8 cellular contexts compared by ENCODE assay signal in the genomic region with DNA sequence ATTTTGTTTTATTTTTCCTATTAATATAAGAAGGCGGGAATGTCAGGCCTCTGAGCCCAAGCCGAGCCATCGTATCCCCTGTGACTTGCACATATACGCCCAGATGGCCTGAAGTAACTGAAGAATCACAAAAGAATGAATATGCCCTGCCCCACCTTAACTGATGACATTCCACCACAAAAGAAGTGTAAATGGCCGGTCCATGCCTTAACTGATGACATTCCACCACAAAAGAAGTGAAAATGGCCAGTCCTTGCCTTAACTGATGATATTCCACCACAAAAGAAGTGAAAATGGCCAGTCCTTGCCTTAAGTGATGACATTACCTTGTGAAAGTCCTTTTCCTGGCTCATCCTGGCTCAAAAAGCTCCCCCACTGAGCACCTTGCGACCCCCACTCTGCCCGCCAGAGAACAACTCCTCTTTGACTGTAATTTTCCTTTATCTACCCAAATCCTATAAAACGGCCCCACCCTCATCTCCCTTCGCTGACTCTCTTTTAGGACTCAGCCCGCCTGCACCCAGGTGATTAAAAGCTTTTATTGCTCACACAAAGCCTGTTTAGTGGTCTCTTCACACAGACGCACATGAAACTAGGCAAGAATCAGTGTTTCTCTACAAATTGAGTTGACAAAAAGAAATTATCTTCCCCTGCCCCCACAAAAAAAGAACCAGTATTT.
DNase-seq lines count a peak whose midpoint lies in the region; ATAC-seq and TF ChIP-seq lines count a peak whose summit lies in the region.
"Not testable (repeated sequence)": the region's sequence is repeated elsewhere in the genome, so short reads cannot be mapped to it uniquely, and the experiment has no call there.

No MANE protein-coding gene starts in this region.

- WGBS in trophoblast cell (ENCODE audit: extremely low coverage, insufficient coverage, insufficient read length), result no CpG with 5 or more reads among the region's 11 CpGs

- POLR2A ChIA-PET in Caco-2 (lab: Charles Lee), result not testable (repeated sequence)
- POLR2A ChIA-PET in WTC11 (lab: Charles Lee), result interaction anchor here (0.6 kb wide), 1 partner anchor 330 kb away, joined by 4 read pairs; no protein-coding TSS in a partner anchor

- not testable (repeated sequence) for H3K36me3 ChIP-seq in Caco-2 (ENCODE audit: control insufficient read depth, insufficient read depth, low read length); HUES6 (ENCODE audit: control insufficient read depth, insufficient read depth, low read length); cardiac muscle cell; trophoblast cell (ENCODE audit: control insufficient read depth in 1 of 2, insufficient read depth in 2 of 2, low read length in 2 of 2)

- not testable (repeated sequence) for H2BK120ac ChIP-seq in trophoblast cell (ENCODE audit: insufficient read depth, low read length, poor library complexity)

- H2BK12ac ChIP-seq in trophoblast cell (ENCODE audit: low read length), result not testable (repeated sequence)

- H3K79me2 ChIP-seq in trophoblast cell (ENCODE audit: control insufficient read depth, insufficient read depth, low read length, poor library complexity), result not testable (repeated sequence)

- not testable (repeated sequence) for H3K18ac ChIP-seq in trophoblast cell (ENCODE audit: low read length)

- peaks cover 15% of the 10 kb centered on the region for H3K79me1 ChIP-seq in trophoblast cell (ENCODE audit: low read length)

- not testable (repeated sequence) for BruUV-seq in Caco-2 (replicated peaks; lab: Mats Ljungman, UMichigan)

- not testable (repeated sequence) for H4K8ac ChIP-seq in trophoblast cell (ENCODE audit: low read depth, low read length)

- not testable (repeated sequence) for ATAC-seq in WTC11

- not testable (repeated sequence) for H2AFZ ChIP-seq in trophoblast cell (ENCODE audit: insufficient read depth, low read length, poor library complexity)

- H3K4me2 ChIP-seq in trophoblast cell (ENCODE audit: low read length), result not testable (repeated sequence)

- H3K4me1 Mint-ChIP-seq in Caco-2 (ENCODE audit: low read depth, unreplicated experiment) (peaks cover 38% of the 10 kb centered on the region), WTC11 (peaks cover 87% of the 10 kb centered on the region), type B pancreatic cell (ENCODE audit: unreplicated experiment) (peaks cover 55% of the 10 kb centered on the region)

- not testable (repeated sequence) for H3K27me3 ChIP-seq in Caco-2 (replicated peaks; ENCODE audit: control insufficient read depth, insufficient read depth, low read length); HUES6 (ENCODE audit: control insufficient read depth, insufficient read depth, low read length); cardiac muscle cell; layer of hippocampus (ENCODE audit: control insufficient read depth, insufficient read depth, low read length); trophoblast cell (ENCODE audit: insufficient read depth, low read length)

- not testable (repeated sequence) for H3K14ac ChIP-seq in trophoblast cell (ENCODE audit: low read length)

- H2BK5ac ChIP-seq in trophoblast cell (ENCODE audit: low read depth, low read length, poor library complexity), result not testable (repeated sequence)

- not testable (repeated sequence) for H2AK5ac ChIP-seq in trophoblast cell (ENCODE audit: low read length)

- H3K4ac ChIP-seq in trophoblast cell (ENCODE audit: low read depth, low read length), result not testable (repeated sequence)

- not testable (repeated sequence) for H3K27me3 Mint-ChIP-seq in Caco-2 (ENCODE audit: insufficient read depth, unreplicated experiment); WTC11 (ENCODE audit: low read depth); type B pancreatic cell

- peak overlapping the region; percentile 80 for H3K27ac Mint-ChIP-seq in Caco-2 (ENCODE audit: unreplicated experiment)
- peak overlapping the region; percentile 99 for H3K27ac Mint-ChIP-seq in WTC11
- H3K27ac Mint-ChIP-seq in type B pancreatic cell, result peak overlapping the region; percentile 93

- H3K36me3 Mint-ChIP-seq in Caco-2 (ENCODE audit: insufficient read depth, unreplicated experiment) (peaks cover 18% of the 10 kb centered on the region), type B pancreatic cell (peaks cover 17% of the 10 kb centered on the region)
- not testable (repeated sequence) for H3K36me3 Mint-ChIP-seq in WTC11

- not testable (repeated sequence) for H3K9me3 Mint-ChIP-seq in Caco-2 (ENCODE audit: unreplicated experiment); WTC11; type B pancreatic cell

- CTCF ChIA-PET in Caco-2 (lab: Charles Lee), result not testable (repeated sequence)
- CTCF ChIA-PET in WTC11 (lab: Charles Lee), result interaction anchor here (0.7 to 1.4 kb wide), 3 partner anchors 34 to 220 kb away, joined by 3 read pairs; no protein-coding TSS in a partner anchor

- H3K4me3 Mint-ChIP-seq in Caco-2 (ENCODE audit: unreplicated experiment) (peak overlapping the region; percentile 60), WTC11 (peak overlapping the region; percentile 24), type B pancreatic cell (peak overlapping the region; percentile 20)

- H3K27ac ChIP-seq in HUES6 (ENCODE audit: low read depth, low read length) (peak overlapping the region; percentile 98), cingulate gyrus (ENCODE audit: low read depth, low read length) (peak overlapping the region; percentile 79), cardiac muscle cell (peak overlapping the region; percentile 93), layer of hippocampus (ENCODE audit: low read depth, low read length) (peak overlapping the region; percentile 66), trophoblast cell (ENCODE audit: low read depth, low read length) (peak overlapping the region; percentile 73)

- peaks cover 43% of the 10 kb centered on the region for H3K4me1 ChIP-seq in Caco-2
- H3K4me1 ChIP-seq in HUES6 (ENCODE audit: control insufficient read depth, insufficient read depth, low read length), result peaks cover 74% of the 10 kb centered on the region
- H3K4me1 ChIP-seq in cardiac muscle cell (ENCODE audit: low read depth), result peaks cover 62% of the 10 kb centered on the region
- H3K4me1 ChIP-seq in trophoblast cell (ENCODE audit: control insufficient read depth in 1 of 2, insufficient read depth in 2 of 2, low read length in 2 of 2), result peaks cover 19 to 20% of the 10 kb centered on the region in 2 experiments

- H3K4me3 ChIP-seq in Caco-2 (ENCODE audit: low read depth, low read length); cardiac muscle cell; trophoblast cell (ENCODE audit: low read depth, low read length): not testable (repeated sequence)
- 0 out of 2 replicates have a peak overlapping the region, but pooled peaks have one; percentile 2 for H3K4me3 ChIP-seq in HUES6 (ENCODE audit: low read depth, low read length)

- TF ChIP-seq CTCF in Caco-2 (IDR thresholded peaks at IDR 0.05; ENCODE audit: insufficient read depth in 1 of 2, low read depth in 1 of 2, low read length in 1 of 2, severe bottlenecking in 1 of 2, unreplicated experiment in 1 of 2); WTC11 (IDR thresholded peaks at IDR 0.05); cardiac muscle cell (IDR thresholded peaks at IDR 0.05; ENCODE audit: low read depth, low read length); type B pancreatic cell (conservative IDR thresholded peaks at IDR 0.05): not testable (repeated sequence)

- not testable (repeated sequence) for H4K91ac ChIP-seq in trophoblast cell (ENCODE audit: low read depth, low read length)

- not testable (repeated sequence) for H4K12ac ChIP-seq in trophoblast cell (ENCODE audit: low read depth, low read length)

- intact Hi-C loops in Caco-2 (cut with micrococcal nuclease; ENCODE audit: unreplicated experiment), result not testable (repeated sequence)

- H3K9ac ChIP-seq in HUES6 (ENCODE audit: low read length), result peak overlapping the region; percentile 84
- not testable (repeated sequence) for H3K9ac ChIP-seq in trophoblast cell (ENCODE audit: low read length)

- H3K9me3 ChIP-seq in Caco-2; HUES6 (ENCODE audit: control insufficient read depth, insufficient read depth, low read depth, low read length); cardiac muscle cell (ENCODE audit: low read depth); trophoblast cell (ENCODE audit: insufficient read depth, low read depth, low read length): not testable (repeated sequence)

- not testable (repeated sequence) for H3K23ac ChIP-seq in trophoblast cell (ENCODE audit: low read length)

- DNase-seq in Caco-2; WTC11 (ENCODE audit: low spot score); cardiac muscle cell (ENCODE audit: low read depth in 1 of 2, low spot score in 1 of 2); type B pancreatic cell (ENCODE audit: extremely low spot score, unreplicated experiment): not testable (repeated sequence)
- DNase-seq in trophoblast cell, result peak; percentile 1 to 50

TF ChIP-seq in WTC11, 78 proteins besides CTCF, POLR2A, EP300 and RAD21 (continues in another document):
- TF ChIP-seq TEAD4 (CRISPR knock-in tag; IDR thresholded peaks at IDR 0.05) (peak; percentile 36; the same call in 1 of the 2 replicates), JAZF1 (CRISPR knock-in tag; IDR thresholded peaks at IDR 0.05) (0 out of 2 replicates have a peak, but pooled peaks have one; percentile 35), TEAD1 (CRISPR knock-in tag; IDR thresholded peaks at IDR 0.05) (peak; percentile 98)
- TF ChIP-seq, protein P1, sequence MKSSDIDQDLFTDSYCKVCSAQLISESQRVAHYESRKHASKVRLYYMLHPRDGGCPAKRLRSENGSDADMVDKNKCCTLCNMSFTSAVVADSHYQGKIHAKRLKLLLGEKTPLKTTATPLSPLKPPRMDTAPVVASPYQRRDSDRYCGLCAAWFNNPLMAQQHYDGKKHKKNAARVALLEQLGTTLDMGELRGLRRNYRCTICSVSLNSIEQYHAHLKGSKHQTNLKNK (CRISPR knock-in tag; IDR thresholded peaks at IDR 0.05), result peak; percentile 96
